ENCODE assay signal across 16 cellular contexts in genomic region chr7:27991006-27991528, GRCh38.
"Had no signal": no experiment of that assay in that cellular context is flagged by ENCODE, and none has a peak within 500 bp of the region (broad histone marks: within the 10 kb centered on the region; RNA-seq: fewer than 3 reads in every experiment).

No MANE protein-coding gene starts in this region.

- H3K4me3 ChIP-seq: lung, neural progenitor cell, prostate gland, smooth muscle cell, stomach had no signal

- H2AFZ ChIP-seq: neural progenitor cell had no signal

- H3K27me3 ChIP-seq: neural progenitor cell, stomach had no signal

- H3K36me3 ChIP-seq: neural progenitor cell, prostate gland, stomach had no signal

- ATAC-seq: right cardiac atrium had no signal

- DNase-seq: activated naive CD4-positive, alpha-beta T cell; activated naive CD8-positive, alpha-beta T cell treated with anti-CD3 and anti-CD28 coated beads for 36 hours; amniotic stem cell; effector CD4-positive, alpha-beta T cell; hypothalamus; islet precursor cell; right cardiac atrium; stimulated activated CD4-positive, alpha-beta T cell treated with anti-CD3 and anti-CD28 coated beads, Interleukin-4, amount 100 ng/mL, for 1 hour; stomach; T1000 had no signal

- FAIRE-seq: frontal cortex had no signal

- H3K4me3 Mint-ChIP-seq: activated naive CD8-positive, alpha-beta T cell treated with anti-CD3 and anti-CD28 coated beads for 36 hours; neural progenitor cell; type B pancreatic cell had no signal

- H3K9ac ChIP-seq: neural progenitor cell had no signal

- H3K9me3 ChIP-seq: prostate gland, stomach had no signal

- H3K36me3 Mint-ChIP-seq: type B pancreatic cell had no signal

- H3K27ac ChIP-seq: neural progenitor cell, prostate gland, stomach had no signal

- H3K27ac Mint-ChIP-seq: activated naive CD8-positive, alpha-beta T cell treated with anti-CD3 and anti-CD28 coated beads for 36 hours; neural progenitor cell; type B pancreatic cell had no signal

- H3K4me2 ChIP-seq: neural progenitor cell, smooth muscle cell had no signal
